ENCODE assay signal across 4 cellular contexts in genomic region chr1:50326026-50326425, GRCh38.
"Had no signal": no experiment of that assay in that cellular context is flagged by ENCODE, and none has a peak within 500 bp of the region (broad histone marks: within the 10 kb centered on the region; RNA-seq: fewer than 3 reads in every experiment).

No MANE protein-coding gene starts in this region.

- H3K4me3 ChIP-seq: K562 had no signal

- H3K27ac ChIP-seq: HL-60 had no signal

- DNase-seq: IMR-90, KBM-7 had no signal
